ENCODE assay signal across 19 cellular contexts in the genomic region with DNA sequence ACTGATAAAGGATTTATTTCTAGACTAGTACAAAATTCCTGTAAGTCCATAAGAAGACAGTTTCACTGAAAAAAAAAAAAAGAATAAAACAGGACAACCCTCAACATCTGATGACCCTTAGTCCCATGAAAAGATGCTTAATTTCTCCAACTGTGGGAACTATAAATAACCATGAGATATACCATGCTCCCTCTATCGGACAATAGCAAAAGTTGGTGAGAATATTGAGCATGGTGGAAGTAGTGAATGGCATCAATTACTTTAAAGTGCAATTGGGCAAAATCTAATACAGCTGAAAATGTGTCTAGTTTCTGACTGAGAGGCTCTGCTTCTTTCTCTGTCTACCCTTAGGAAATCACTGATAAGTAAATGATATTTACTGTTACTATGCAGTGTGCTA.
A peak's percentile ranks its signal among the peaks of the same experiment; 100 is the strongest.
DNase-seq lines count a peak whose midpoint lies in the region; ATAC-seq and TF ChIP-seq lines count a peak whose summit lies in the region.
"Had no signal": no experiment of that assay in that cellular context is flagged by ENCODE, and none has a peak within 500 bp of the region (broad histone marks: within the 10 kb centered on the region; RNA-seq: fewer than 3 reads in every experiment).

No MANE protein-coding gene starts in this region.

- no peaks in the 10 kb centered on the region for H3K4me1 Mint-ChIP-seq in activated naive CD8-positive, alpha-beta T cell treated with anti-CD3 and anti-CD28 coated beads, Interleukin-2, amount 50 U/mL, for 24 hours
- H3K4me1 Mint-ChIP-seq: stimulated activated memory B cell treated with anti-CD40 and anti-IgM and Interleukin-4, amounts not matched to agents 10 μg/mL and 1 μg/mL and 100 μg/mL, for 72 hours had no signal

- H2AFZ ChIP-seq in SK-N-SH (ENCODE audit: low read depth), result no peak overlapping the region

- peak; percentile 65 for TF ChIP-seq CTCF in C4-2B (conservative IDR thresholded peaks at IDR 0.05)
- TF ChIP-seq CTCF in HFF-Myc (IDR thresholded peaks at IDR 0.05; ENCODE audit: low read depth, low read length, missing control alignments), result peak; percentile 33
- peak; percentile 63 for TF ChIP-seq CTCF in SK-N-SH (IDR thresholded peaks at IDR 0.05)

- H3K9me3 Mint-ChIP-seq in activated naive CD8-positive, alpha-beta T cell treated with anti-CD3 and anti-CD28 coated beads, Interleukin-2, amount 50 U/mL, for 24 hours, result peaks cover 5% of the 10 kb centered on the region
- H3K9me3 Mint-ChIP-seq: CD4-positive, alpha-beta T cell; stimulated activated memory B cell treated with anti-CD40 and anti-IgM and Interleukin-4, amounts not matched to agents 10 μg/mL and 1 μg/mL and 100 μg/mL, for 72 hours had no signal

- TF ChIP-seq RAD21 in SK-N-SH (IDR thresholded peaks at IDR 0.05; ENCODE audit: low read length), result peak; percentile 56

- no peaks in the 10 kb centered on the region for H3K36me3 Mint-ChIP-seq in activated naive CD8-positive, alpha-beta T cell treated with anti-CD3 and anti-CD28 coated beads, Interleukin-2, amount 50 U/mL, for 24 hours (ENCODE audit: low read depth)
- H3K36me3 Mint-ChIP-seq: activated naive CD8-positive, alpha-beta T cell; stimulated activated memory B cell treated with anti-CD40 and anti-IgM and Interleukin-4, amounts not matched to agents 10 μg/mL and 1 μg/mL and 100 μg/mL, for 72 hours had no signal

- H3F3A ChIP-seq in SK-N-SH (replicated peaks; ENCODE audit: insufficient read depth), result peaks cover 38% of the 10 kb centered on the region

- H3K4me1 ChIP-seq in SK-N-SH (ENCODE audit: control insufficient read depth in 1 of 2, insufficient read depth in 2 of 2, low read depth in 1 of 2, low read length in 1 of 2), result peaks cover 8 to 9% of the 10 kb centered on the region in 2 experiments; a peak in 3 of 4 replicates
- H3K4me1 ChIP-seq: transverse colon had no signal

- H3K27ac ChIP-seq in C4-2B (no peak overlapping the region), SK-N-SH (ENCODE audit: low read depth in 2 of 2, low read length in 1 of 2) (peak overlapping the region; percentile 31 to 56)
- H3K27ac ChIP-seq: transverse colon had no signal

- no peaks in the 10 kb centered on the region for H3K27me3 Mint-ChIP-seq in activated naive CD8-positive, alpha-beta T cell treated with anti-CD3 and anti-CD28 coated beads, Interleukin-2, amount 50 U/mL, for 24 hours
- H3K27me3 Mint-ChIP-seq: activated naive CD8-positive, alpha-beta T cell; activated T-cell treated with anti-CD3 and anti-CD28 coated beads, Interleukin-2, amount 50 U/mL, for 24 hours; CD4-positive, alpha-beta T cell; stimulated activated memory B cell treated with anti-CD40 and anti-IgM and Interleukin-4, amounts not matched to agents 10 μg/mL and 1 μg/mL and 100 μg/mL, for 72 hours had no signal

- H3K79me2 ChIP-seq in SK-N-SH (ENCODE audit: insufficient read depth), result peaks cover 98% of the 10 kb centered on the region

- no peak for DNase-seq in HFF-Myc (ENCODE audit: extremely low read depth, low read depth)
- no peak for DNase-seq in SK-N-SH
- no peak for DNase-seq in left lobe of liver (ENCODE audit: low spot score)
- DNase-seq in activated naive CD4-positive, alpha-beta T cell (lab: John Stamatoyannopoulos, UW), result no peak
- no peak for DNase-seq in SHP77 treated with DMSO at 0.1 percent for 48 hours (lab: John Stamatoyannopoulos, UW)
- DNase-seq in activated naive CD8-positive, alpha-beta T cell treated with anti-CD3 and anti-CD28 coated beads, Interleukin-2, amount 50 U/mL, for 24 hours, result no peak
- DNase-seq: activated CD4-positive, alpha-beta T cell treated with anti-CD3 and anti-CD28 coated beads, Interleukin-2, amount 50 U/mL, for 4 hours; activated T-cell treated with anti-CD3 and anti-CD28 coated beads, Interleukin-2, amount 50 U/mL, for 24 hours; CD4-positive, alpha-beta T cell; DND-41; left cardiac atrium; NCI-H1436; NCI-H2227 treated with DMSO at 0.1 percent for 48 hours; posterior cingulate gyrus; transverse colon had no signal

- peak in 1 of 2 experiments; percentile 78; a peak in 1 of 4 replicates for TF ChIP-seq EP300 in SK-N-SH (IDR thresholded peaks at IDR 0.05; ENCODE audit: borderline replicate concordance in 1 of 2, low read depth in 1 of 2, low read length in 1 of 2)

- H3K27ac Mint-ChIP-seq in activated naive CD8-positive, alpha-beta T cell treated with anti-CD3 and anti-CD28 coated beads, Interleukin-2, amount 50 U/mL, for 24 hours, result no peak overlapping the region
- H3K27ac Mint-ChIP-seq: activated naive CD8-positive, alpha-beta T cell; activated T-cell treated with anti-CD3 and anti-CD28 coated beads, Interleukin-2, amount 50 U/mL, for 24 hours; CD4-positive, alpha-beta T cell; stimulated activated memory B cell treated with anti-CD40 and anti-IgM and Interleukin-4, amounts not matched to agents 10 μg/mL and 1 μg/mL and 100 μg/mL, for 72 hours had no signal

- no peaks in the 10 kb centered on the region for H4K20me1 ChIP-seq in SK-N-SH (ENCODE audit: insufficient read depth)

- no peak overlapping the region for H3K4me3 Mint-ChIP-seq in activated naive CD8-positive, alpha-beta T cell treated with anti-CD3 and anti-CD28 coated beads, Interleukin-2, amount 50 U/mL, for 24 hours
- H3K4me3 Mint-ChIP-seq: activated naive CD8-positive, alpha-beta T cell; activated T-cell treated with anti-CD3 and anti-CD28 coated beads, Interleukin-2, amount 50 U/mL, for 24 hours; CD4-positive, alpha-beta T cell; stimulated activated memory B cell treated with anti-CD40 and anti-IgM and Interleukin-4, amounts not matched to agents 10 μg/mL and 1 μg/mL and 100 μg/mL, for 72 hours had no signal

- H3K4me3 ChIP-seq in HFF-Myc (replicated peaks; ENCODE audit: low read depth, low read length), result no peak overlapping the region
- no peak overlapping the region for H3K4me3 ChIP-seq in SK-N-SH (ENCODE audit: low read depth in 2 of 2, low read length in 1 of 2)
- H3K4me3 ChIP-seq: K562, transverse colon had no signal

- POLR2A ChIA-PET in SK-N-SH (lab: Yijun Ruan, JAX), result interaction anchor here (0.5 kb wide), 1 partner anchor 233 kb away, joined by 3 read pairs; no protein-coding TSS in a partner anchor

- CTCF ChIA-PET in SK-N-SH (lab: Yijun Ruan, JAX), result interaction anchor here (0.6 to 3.4 kb wide), 25 partner anchors 9 to 1222 kb away, joined by 3 to 24 read pairs (median 4); no protein-coding TSS in a partner anchor

- no peak overlapping the region for H3K9ac ChIP-seq in SK-N-SH

- H3K9me3 ChIP-seq in SK-N-SH, result peaks cover 18% of the 10 kb centered on the region; the same call in 1 of the 2 replicates
- H3K9me3 ChIP-seq: transverse colon had no signal

- H3K9me2 ChIP-seq in SK-N-SH, result no peaks in the 10 kb centered on the region

- H3K36me3 ChIP-seq in SK-N-SH (replicated peaks in 1 of 2; ENCODE audit: control insufficient read depth in 1 of 2, insufficient read depth in 2 of 2, low read length in 1 of 2), result peaks cover 6 to 66% of the 10 kb centered on the region in 2 experiments
- H3K36me3 ChIP-seq: transverse colon had no signal

- no peak overlapping the region for H3K4me2 ChIP-seq in SK-N-SH

- 49% methylated on average over 1 of the region's 1 CpG for WGBS in SK-N-SH (ENCODE audit: low lambda C conversion rate)

- no peaks in the 10 kb centered on the region for H3K27me3 ChIP-seq in SK-N-SH (ENCODE audit: insufficient read depth)
- H3K27me3 ChIP-seq: transverse colon had no signal

- ATAC-seq in left lobe of liver, result peak; percentile 45
- ATAC-seq in activated naive CD8-positive, alpha-beta T cell treated with anti-CD3 and anti-CD28 coated beads, Interleukin-2, amount 50 U/mL, for 24 hours, result no peak
- ATAC-seq: K562; left cardiac atrium; stimulated activated memory B cell treated with anti-CD40 and anti-IgM and Interleukin-4, amounts not matched to agents 10 μg/mL and 1 μg/mL and 100 μg/mL, for 72 hours had no signal

TF ChIP-seq in SK-N-SH, 30 proteins besides CTCF, POLR2A, EP300 and RAD21:
- TF ChIP-seq RFX5 (IDR thresholded peaks at IDR 0.05; ENCODE audit: low read length), result 0 out of 2 replicates have a peak, but pooled peaks have one; percentile 8
- no peak for TF ChIP-seq CHD2 (IDR thresholded peaks at IDR 0.05; ENCODE audit: low read length, partially characterized antibody)
- peak; percentile 42; the same call in 1 of the 2 replicates for TF ChIP-seq RCOR1 (IDR thresholded peaks at IDR 0.05; ENCODE audit: low read length)
- TF ChIP-seq, protein P1, sequence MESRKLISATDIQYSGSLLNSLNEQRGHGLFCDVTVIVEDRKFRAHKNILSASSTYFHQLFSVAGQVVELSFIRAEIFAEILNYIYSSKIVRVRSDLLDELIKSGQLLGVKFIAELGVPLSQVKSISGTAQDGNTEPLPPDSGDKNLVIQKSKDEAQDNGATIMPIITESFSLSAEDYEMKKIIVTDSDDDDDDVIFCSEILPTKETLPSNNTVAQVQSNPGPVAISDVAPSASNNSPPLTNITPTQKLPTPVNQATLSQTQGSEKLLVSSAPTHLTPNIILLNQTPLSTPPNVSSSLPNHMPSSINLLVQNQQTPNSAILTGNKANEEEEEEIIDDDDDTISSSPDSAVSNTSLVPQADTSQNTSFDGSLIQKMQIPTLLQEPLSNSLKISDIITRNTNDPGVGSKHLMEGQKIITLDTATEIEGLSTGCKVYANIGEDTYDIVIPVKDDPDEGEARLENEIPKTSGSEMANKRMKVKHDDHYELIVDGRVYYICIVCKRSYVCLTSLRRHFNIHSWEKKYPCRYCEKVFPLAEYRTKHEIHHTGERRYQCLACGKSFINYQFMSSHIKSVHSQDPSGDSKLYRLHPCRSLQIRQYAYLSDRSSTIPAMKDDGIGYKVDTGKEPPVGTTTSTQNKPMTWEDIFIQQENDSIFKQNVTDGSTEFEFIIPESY (IDR thresholded peaks at IDR 0.05; ENCODE audit: borderline replicate concordance, low read depth), result no peak
- no peak for TF ChIP-seq FOSL2 (IDR thresholded peaks at IDR 0.05; ENCODE audit: borderline replicate concordance, low read depth)
- peak; percentile 19; the same call in 1 of the 2 replicates for TF ChIP-seq SMC3 (IDR thresholded peaks at IDR 0.05; ENCODE audit: low read depth, low read length)
- TF ChIP-seq JUND (IDR thresholded peaks at IDR 0.05), result no peak
- no peak for TF ChIP-seq NRF1 (IDR thresholded peaks at IDR 0.05; ENCODE audit: low read depth, low read length)
